ENCODE assay signal across 22 cellular contexts in the genomic region with DNA sequence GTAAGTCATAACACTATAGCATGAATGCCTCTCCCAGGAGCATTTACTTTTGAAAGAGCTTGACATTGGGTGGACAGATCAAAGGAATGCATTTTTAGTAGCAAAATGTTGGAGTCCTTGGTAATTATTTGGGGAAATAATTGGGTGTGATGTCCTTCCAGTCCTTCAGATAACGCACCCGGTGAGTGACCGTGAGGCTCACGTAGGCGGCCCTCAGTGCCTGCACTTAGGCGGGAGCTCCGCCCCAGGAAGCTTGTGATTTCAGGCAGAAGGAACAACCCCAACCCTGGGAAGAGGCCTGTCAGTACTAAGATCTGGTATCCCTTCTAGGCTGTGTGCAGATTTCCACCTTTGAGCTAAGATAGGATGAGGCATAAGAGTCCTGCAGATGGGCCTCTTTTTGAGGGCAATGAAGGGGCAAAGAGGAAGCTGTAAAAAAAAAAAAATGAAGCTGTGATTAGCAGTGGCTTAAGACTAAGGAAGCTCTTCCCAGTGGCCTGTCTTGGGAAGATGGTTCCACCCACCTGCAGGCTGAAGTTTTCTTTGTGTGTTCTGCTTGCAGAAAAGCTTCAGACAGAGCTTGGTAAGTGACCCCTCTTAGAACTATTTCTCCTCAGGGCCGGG. TPM values are rescaled to one million over a fixed set of nuclear protein-coding genes. Genes with fewer than 3 reads are reported as not detected.
DNase-seq lines count a peak whose midpoint lies in the region; ATAC-seq, FAIRE-seq and TF ChIP-seq lines count a peak whose summit lies in the region.
"Had no signal": no experiment of that assay in that cellular context is flagged by ENCODE, and none has a peak within 500 bp of the region (broad histone marks: within the 10 kb centered on the region; RNA-seq: fewer than 3 reads in every experiment).

No MANE protein-coding gene starts in this region.

- no peaks in the 10 kb centered on the region for H3K79me1 ChIP-seq in H1 (ENCODE audit: low read depth, low read length)

- no peaks in the 10 kb centered on the region for H3K9me2 ChIP-seq in OCI-LY1 (ENCODE audit: low read depth, low read length)

- H3K9ac ChIP-seq in OCI-LY1 (ENCODE audit: low read length) (no peak overlapping the region), H1 (replicated peaks in 1 of 4; ENCODE audit: extremely low read depth in 1 of 4, low read depth in 3 of 4, low read length in 3 of 4) (no peak overlapping the region)

- CTCF ChIA-PET in H1 (lab: Charles Lee; ENCODE audit: partially characterized antibody) = interaction anchor here (0.7 to 2.4 kb wide), 7 partner anchors 12 to 262 kb away, joined by 3 to 13 read pairs (median 5); no protein-coding TSS in a partner anchor

- peak overlapping the region in 7 of 10 donors; percentile 40 to 68 (median 56) for H3K4me3 ChIP-seq in heart right ventricle
- H3K4me3 ChIP-seq in OCI-LY1 (ENCODE audit: low read depth, low read length, poor library complexity, severe bottlenecking) = peak overlapping the region; percentile 85
- H3K4me3 ChIP-seq in H1 (ENCODE audit: extremely low read depth in 1 of 4, insufficient read depth in 2 of 4, low read depth in 3 of 4, low read length in 4 of 4) = no peak overlapping the region

- peak overlapping the region; percentile 77 for H3K4me3 Mint-ChIP-seq in type B pancreatic cell
- H3K4me3 Mint-ChIP-seq: activated CD8-positive, alpha-beta T cell treated with anti-CD3 and anti-CD28 coated beads, Interleukin-2, amount 10 ng/mL, durations not matched to agents 7 days and 5 days had no signal

- H3K27me3 Mint-ChIP-seq in type B pancreatic cell = peaks cover 90% of the 10 kb centered on the region

- peaks cover 12 to 99% (median 93%) of the 10 kb centered on the region in 7 donors for H3K27me3 ChIP-seq in heart right ventricle
- no peaks in the 10 kb centered on the region for H3K27me3 ChIP-seq in OCI-LY1 (ENCODE audit: insufficient read depth, low read length)
- peaks cover 63 to 98% (median 87%) of the 10 kb centered on the region in 4 experiments for H3K27me3 ChIP-seq in H1 (replicated peaks in 1 of 4; ENCODE audit: control insufficient read depth in 3 of 4, extremely low read depth in 1 of 4, insufficient read depth in 3 of 4, low read length in 3 of 4)

- peaks cover 6% of the 10 kb centered on the region for H3K36me3 Mint-ChIP-seq in type B pancreatic cell
- H3K36me3 Mint-ChIP-seq: activated naive CD8-positive, alpha-beta T cell treated with anti-CD3 and anti-CD28 coated beads, Interleukin-2, amount 10 ng/mL, durations not matched to agents 7 days and 5 days had no signal

- no peak overlapping the region for H2AFZ ChIP-seq in OCI-LY1 (ENCODE audit: low read length)
- no peak overlapping the region for H2AFZ ChIP-seq in H1 (ENCODE audit: low read length)

- no peak overlapping the region for H3K56ac ChIP-seq in H1 (replicated peaks; ENCODE audit: insufficient read length, low read depth, low read length)

- H3K36me3 ChIP-seq in heart right ventricle = peaks cover 0 to 24% (median 0%) of the 10 kb centered on the region in 9 donors
- H3K36me3 ChIP-seq in OCI-LY1 (ENCODE audit: insufficient read depth, low read length) = peaks cover 37% of the 10 kb centered on the region
- H3K36me3 ChIP-seq in H1 (ENCODE audit: control insufficient read depth in 2 of 4, insufficient read depth in 4 of 4, low read length in 3 of 4) = no peaks in the 10 kb centered on the region; a peak in 1 of 8 replicates
- H3K36me3 ChIP-seq: brain microvascular endothelial cell had no signal

- H2BK12ac ChIP-seq in H1 (ENCODE audit: low read depth, low read length) = no peak overlapping the region

- H4K5ac ChIP-seq in H1 (ENCODE audit: insufficient read length, low read depth, low read length) = no peak overlapping the region

- no peak overlapping the region for H3K4ac ChIP-seq in H1 (replicated peaks; ENCODE audit: insufficient read length, low read depth, low read length)

- no peak overlapping the region for H3K14ac ChIP-seq in H1 (ENCODE audit: insufficient read length)

- DNase-seq in heart right ventricle (no peak), cardiac septum (ENCODE audit: low spot score) (no peak), H1 (ENCODE audit: low read depth in 1 of 2, low spot score in 2 of 2) (no peak), type B pancreatic cell (ENCODE audit: extremely low spot score, unreplicated experiment) (no peak), NCI-H748 treated with DMSO at 0.1 percent for 48 hours (lab: John Stamatoyannopoulos, UW) (no peak)
- DNase-seq in NK-92 treated with Interleukin-12 subunit alpha and Interleukin-12 subunit beta, amount 100 ng/mL, for 24 hours (lab: John Stamatoyannopoulos, UW) = no peak
- DNase-seq: activated CD8-positive, alpha-beta T cell treated with anti-CD3 and anti-CD28 coated beads, Interleukin-2, amount 10 ng/mL, durations not matched to agents 7 days and 5 days; activated naive CD8-positive, alpha-beta T cell treated with anti-CD3 and anti-CD28 coated beads, Interleukin-2, amount 10 ng/mL, durations not matched to agents 7 days and 5 days; brain microvascular endothelial cell; cortex of kidney; DMS79; foreskin fibroblast; NCI-H1105 treated with DMSO at 0.1 percent for 48 hours; NCI-H526; OCI-M1 had no signal

- TF ChIP-seq CTCF in heart right ventricle (IDR thresholded peaks at IDR 0.05) (no peak), OCI-LY1 (IDR thresholded peaks at IDR 0.05; ENCODE audit: low read length) (no peak), H1 (IDR thresholded peaks at IDR 0.05; ENCODE audit: control extremely low read depth in 1 of 3, insufficient read depth in 1 of 3, low read depth in 1 of 3, low read length in 3 of 3) (no peak), type B pancreatic cell (conservative IDR thresholded peaks at IDR 0.05) (no peak)

- H2BK120ac ChIP-seq in H1 (replicated peaks; ENCODE audit: low read depth, low read length) = no peak overlapping the region

- intact Hi-C loops in heart right ventricle (cut with DNase I) (loop anchor here in 2 of 10 donors (10.0 kb wide), 2 partner anchors 100 to 190 kb away; a partner anchor contains a TSS), cardiac septum (cut with DNase I) (no loop called here)

- no peak overlapping the region for H3K23ac ChIP-seq in H1 (ENCODE audit: insufficient read length)

- H3K9me3 ChIP-seq in heart right ventricle (no peaks in the 10 kb centered on the region), OCI-LY1 (ENCODE audit: low read length) (no peaks in the 10 kb centered on the region), H1 (ENCODE audit: insufficient read depth in 2 of 2, low read depth in 1 of 2, low read length in 1 of 2) (no peaks in the 10 kb centered on the region; a peak in 1 of 4 replicates)

- H3K27ac Mint-ChIP-seq in type B pancreatic cell = no peak overlapping the region
- H3K27ac Mint-ChIP-seq: activated CD8-positive, alpha-beta T cell treated with anti-CD3 and anti-CD28 coated beads, Interleukin-2, amount 10 ng/mL, durations not matched to agents 7 days and 5 days; activated naive CD8-positive, alpha-beta T cell treated with anti-CD3 and anti-CD28 coated beads, Interleukin-2, amount 10 ng/mL, durations not matched to agents 7 days and 5 days; CD14-positive monocyte had no signal

- H3K4me1 ChIP-seq in heart right ventricle (peaks cover 0 to 54% (median 27%) of the 10 kb centered on the region in 9 donors), OCI-LY1 (ENCODE audit: insufficient read depth, low read length, severe bottlenecking) (peaks cover 42% of the 10 kb centered on the region), H1 (replicated peaks in 1 of 4; ENCODE audit: control insufficient read depth in 3 of 4, insufficient read depth in 4 of 4, low read length in 3 of 4) (peaks cover 3 to 21% (median 12%) of the 10 kb centered on the region in 4 experiments; a peak in 6 of 7 replicates)

- no peaks in the 10 kb centered on the region for H3F3A ChIP-seq in OCI-LY1 (ENCODE audit: insufficient read depth, low read length)

- H4K20me1 ChIP-seq in OCI-LY1 (ENCODE audit: insufficient read depth, low read length) (no peaks in the 10 kb centered on the region), H1 (replicated peaks in 1 of 2; ENCODE audit: control insufficient read depth in 1 of 2, insufficient read depth in 2 of 2, low read length in 2 of 2) (peaks cover 4 to 6% of the 10 kb centered on the region in 2 experiments)

- H3K79me2 ChIP-seq in OCI-LY1 (ENCODE audit: insufficient read depth, low read length) (no peaks in the 10 kb centered on the region), H1 (ENCODE audit: control insufficient read depth in 1 of 2, insufficient read depth in 2 of 2, low read length in 2 of 2) (no peaks in the 10 kb centered on the region)

- no peak for TF ChIP-seq POLR2A in H1 (IDR thresholded peaks at IDR 0.05; ENCODE audit: control extremely low read depth in 1 of 2, low read depth in 2 of 2, low read length in 2 of 2)

- H2BK20ac ChIP-seq in H1 (ENCODE audit: low read length) = no peak overlapping the region

- H3K9me3 Mint-ChIP-seq in type B pancreatic cell = no peaks in the 10 kb centered on the region

- TF ChIP-seq RAD21 in H1 (IDR thresholded peaks at IDR 0.05 in 1 of 2, conservative IDR thresholded peaks at IDR 0.05 in 1 of 2; ENCODE audit: low read depth in 2 of 2, low read length in 2 of 2) = no peak

- H3K23me2 ChIP-seq in H1 (ENCODE audit: low read depth, low read length) = peaks cover 17% of the 10 kb centered on the region; the same call in 1 of the 2 replicates

- peak overlapping the region in 6 of 10 donors; percentile 69 to 89 (median 84) for H3K27ac ChIP-seq in heart right ventricle
- peak overlapping the region; percentile 80 for H3K27ac ChIP-seq in OCI-LY1 (ENCODE audit: low read depth, low read length, poor library complexity, severe bottlenecking)
- H3K27ac ChIP-seq in H1 (ENCODE audit: low read depth, low read length) = no peak overlapping the region
- H3K27ac ChIP-seq: brain microvascular endothelial cell had no signal

- no peak overlapping the region for H4K91ac ChIP-seq in H1 (replicated peaks; ENCODE audit: insufficient read length, low read length)

- H2BK5ac ChIP-seq in H1 (ENCODE audit: low read depth, low read length) = no peak overlapping the region

- H3K18ac ChIP-seq in H1 (ENCODE audit: extremely low read depth, low read length) = no peak overlapping the region

- 31 to 46% methylated on average over 8 of the region's 8 CpGs for WGBS in heart right ventricle, 2 donors
- 38% methylated on average over 8 of the region's 8 CpGs; no CpG with 5 or more reads in 1 of the 2 experiments for WGBS in H1 (ENCODE audit: extremely low coverage in 1 of 2, insufficient coverage in 1 of 2, insufficient read length in 1 of 2, insufficient replicate concordance in 2 of 2, low coverage in 1 of 2, low lambda C conversion rate in 2 of 2, missing lambda C conversion rate in 1 of 2), 2 experiments

- POLR2A ChIA-PET in H1 (lab: Charles Lee; ENCODE audit: partially characterized antibody) = interaction anchor here (1.2 kb wide), 1 partner anchor 12 kb away, joined by 3 read pairs; no protein-coding TSS in a partner anchor

- H3K4me2 ChIP-seq in OCI-LY1 (ENCODE audit: low read length) (peak overlapping the region; percentile 75), H1 (ENCODE audit: insufficient read depth in 1 of 2, low read depth in 2 of 2, low read length in 2 of 2) (peak overlapping the region; percentile 4 to 95; a peak in 2 of 4 replicates)

- H4K8ac ChIP-seq in H1 (ENCODE audit: extremely low read depth, insufficient read depth, low read length) = no peak overlapping the region

- no peak for TF ChIP-seq EP300 in H1 (IDR thresholded peaks at IDR 0.05; ENCODE audit: borderline replicate concordance in 1 of 2, low read depth in 2 of 2, low read length in 2 of 2)

- H3K4me1 Mint-ChIP-seq in type B pancreatic cell (ENCODE audit: unreplicated experiment) = peaks cover 16% of the 10 kb centered on the region

- H2BK15ac ChIP-seq in H1 (ENCODE audit: low read length) = no peak overlapping the region

- ATAC-seq in heart right ventricle = peak in 2 of 8 donors; percentile 34 to 44
- ATAC-seq in HG02678 (IDR thresholded peaks at IDR 0.05; ENCODE audit: unreplicated experiment) = no peak
- ATAC-seq: activated CD4-positive, CD25-positive, alpha-beta regulatory T cell treated with anti-CD3 and anti-CD28 coated beads, Interleukin-2, amount 50 U/mL, for 24 hours; activated CD8-positive, alpha-beta T cell treated with anti-CD3 and anti-CD28 coated beads, Interleukin-2, amount 10 ng/mL, durations not matched to agents 7 days and 5 days had no signal

- no peak overlapping the region for H2AK5ac ChIP-seq in H1 (ENCODE audit: low read depth, low read length)

- FAIRE-seq in H1 (lab: Jason Lieb, UNC) = no peak
- FAIRE-seq: HTR-8/SVneo had no signal

RNA-seq across cellular contexts. Expression of a gene that starts 14.9 kb away (rescaled TPM):
- total RNA-seq in heart right ventricle (100 to 1,000 TPM in 2 of 10 donors, 10 to 100 TPM in 8; 16.0 to 140 (median 29.2) TPM), cardiac septum (25.2 TPM), type B pancreatic cell (ENCODE audit: low replicate concordance) (0.19 and 0.39 TPM in 2 replicates)
- polyA plus RNA-seq in heart right ventricle (100 to 1,000 TPM in 1 of 2 donors, 10 to 100 TPM in 1; 38.8 to 254 TPM), H1 (2011; rRNA removed) (0.23 and 0.46 TPM in 2 replicates)
- 0.65 and 0.89 TPM in 2 replicates for total RNA-seq in H1 (2021; fragmentation: NEBNext Ultra II Directional; extraction: Animal tissue kit (Norgen Biotek cat#: 25700))
- 0.62 TPM for polyA plus RNA-seq in H1 (2011; cell fraction: cytosol; rRNA removed)
- 0.97 TPM for polyA plus RNA-seq in H1 (2011; cell fraction: nucleus; rRNA removed)
- polyA plus RNA-seq in H1 (2012, experiment 1 of 2) = 0.56 to 1.2 TPM (median 0.60 TPM) in 3 of 4 replicates, not detected in the other
- 0.08 TPM for polyA plus RNA-seq in H1 (2012, experiment 2 of 2)
- 0.73 TPM for polyA plus RNA-seq in H1 (2013, experiment 1 of 2)
- polyA plus RNA-seq in H1 (2013, experiment 2 of 2) = 1.3 TPM
- 0.03 and 0.07 TPM in 2 replicates for polyA minus RNA-seq in H1 (2011; rRNA and poly(A)+ RNA removed)
- polyA minus RNA-seq in H1 (2011; cell fraction: cytosol; rRNA and poly(A)+ RNA removed) = not detected
- polyA minus RNA-seq in H1 (2011; cell fraction: nucleus; rRNA and poly(A)+ RNA removed) = 0.70 TPM
- total RNA-seq: A673; activated CD8-positive, alpha-beta T cell treated with anti-CD3 and anti-CD28 coated beads, Interleukin-2, amount 10 ng/mL, durations not matched to agents 7 days and 5 days; activated naive CD8-positive, alpha-beta T cell treated with anti-CD3 and anti-CD28 coated beads, Interleukin-2, amount 10 ng/mL, durations not matched to agents 7 days and 5 days; T-helper 2 cell treated with Interferon-gamma antibody and Interleukin-4, amounts not matched to agents 100 ng/mL and 5 ng/mL, for 36 hours had no signal
- polyA plus RNA-seq: CD14-positive monocyte had no signal

Comparison
In these comparisons a context has a peak if more than half of its experiments do, and no peak if none do; other contexts are left out.
1. H3K4me3 ChIP-seq: peak in heart right ventricle (7 of 10) and OCI-LY1 (single experiment); none in H1 (0 of 4).